9 cellular contexts compared by ENCODE assay signal in the genomic region with DNA sequence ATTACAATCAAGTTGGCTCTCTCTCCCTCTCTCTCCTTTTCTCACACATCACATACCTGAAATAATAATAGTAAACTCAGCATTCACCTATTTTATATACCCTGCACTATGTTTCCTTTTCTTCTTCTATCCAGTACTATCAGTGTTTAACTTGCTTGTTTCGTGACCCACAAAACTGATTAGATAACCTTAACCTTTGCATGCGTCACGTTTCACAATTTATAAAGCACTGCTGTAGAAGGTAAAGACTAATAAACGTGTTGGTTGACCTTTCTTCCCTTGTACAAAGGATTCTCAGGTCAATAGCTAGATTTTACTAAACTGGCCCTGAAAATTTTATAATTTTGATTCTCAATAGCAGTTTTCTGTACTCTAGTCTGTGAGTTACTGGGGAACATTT.
"Had no signal": no experiment of that assay in that cellular context is flagged by ENCODE, and none has a peak within 500 bp of the region (broad histone marks: within the 10 kb centered on the region; RNA-seq: fewer than 3 reads in every experiment).

No MANE protein-coding gene starts in this region.

- H3K36me3 Mint-ChIP-seq: IgD-negative memory B cell had no signal

- H3K9me3 Mint-ChIP-seq: GM23338 had no signal

- H3K27ac Mint-ChIP-seq: GM23338, HFFc6, IgD-negative memory B cell had no signal

- H3K36me3 ChIP-seq: HAP-1 had no signal

- H3K9me3 ChIP-seq: HAP-1 had no signal

- H3K4me1 Mint-ChIP-seq: IgD-negative memory B cell had no signal

- ATAC-seq: GM23338, HCT116 had no signal

- DNase-seq: HFFc6, KBM-7 had no signal

- H3K4me3 Mint-ChIP-seq: GM23338, HFFc6, IgD-negative memory B cell had no signal

- H3K4me3 ChIP-seq: GM23338, HAP-1 had no signal

- FAIRE-seq: H1, H54, HTR-8/SVneo had no signal

- H3K27me3 Mint-ChIP-seq: IgD-negative memory B cell had no signal
